Comparison of ENCODE assay signal across 8 cellular contexts in genomic region chr17:15832921-15833490, GRCh38.
DNase-seq lines count a peak whose midpoint lies in the region; ATAC-seq and TF ChIP-seq lines count a peak whose summit lies in the region.
"Not testable (repeated sequence)": the region's sequence is repeated elsewhere in the genome, so short reads cannot be mapped to it uniquely, and the experiment has no call there.

No MANE protein-coding gene starts in this region.

- H3K4me3 ChIP-seq in GM12865 (ENCODE audit: low read depth, low read length); naive thymus-derived CD4-positive, alpha-beta T cell (ENCODE audit: low read length); upper lobe of right lung: not testable (repeated sequence)

- CTCF ChIA-PET in T-cell (lab: Charles Lee); activated CD8-positive, alpha-beta memory T cell treated with anti-CD3 and anti-CD28 coated beads, Interleukin-2, amount 10 ng/mL, durations not matched to agents 7 days and 5 days (lab: Charles Lee); naive thymus-derived CD4-positive, alpha-beta T cell (lab: Charles Lee): not testable (repeated sequence)

- TF ChIP-seq CTCF in GM12865 (IDR thresholded peaks at IDR 0.05; ENCODE audit: insufficient read depth, low read depth, low read length, missing control alignments); upper lobe of right lung (IDR thresholded peaks at IDR 0.05): not testable (repeated sequence)

- peak overlapping the region; percentile 49 to 83 for H3K27ac Mint-ChIP-seq in T-cell
- peak overlapping the region; percentile 83 for H3K27ac Mint-ChIP-seq in activated CD8-positive, alpha-beta memory T cell treated with anti-CD3 and anti-CD28 coated beads, Interleukin-2, amount 10 ng/mL, durations not matched to agents 7 days and 5 days
- H3K27ac Mint-ChIP-seq in activated naive CD8-positive, alpha-beta T cell treated with anti-CD3 and anti-CD28 coated beads, Interleukin-2, amount 10 ng/mL, durations not matched to agents 7 days and 5 days, result peak overlapping the region; percentile 91
- peak overlapping the region; percentile 1 to 76 (median 62) for H3K27ac Mint-ChIP-seq in naive thymus-derived CD4-positive, alpha-beta T cell

- not testable (repeated sequence) for H3K27ac ChIP-seq in naive thymus-derived CD4-positive, alpha-beta T cell (ENCODE audit: low read depth, low read length); upper lobe of right lung

- not testable (repeated sequence) for H3K9me3 ChIP-seq in naive thymus-derived CD4-positive, alpha-beta T cell (ENCODE audit: control insufficient read depth in 2 of 3, low read length in 3 of 3); upper lobe of right lung

- not testable (repeated sequence) for H3K36me3 ChIP-seq in naive thymus-derived CD4-positive, alpha-beta T cell (ENCODE audit: control insufficient read depth in 2 of 3, insufficient read depth in 3 of 3, low read length in 3 of 3); upper lobe of right lung

- H3K4me3 Mint-ChIP-seq in T-cell; activated CD8-positive, alpha-beta memory T cell treated with anti-CD3 and anti-CD28 coated beads, Interleukin-2, amount 10 ng/mL, durations not matched to agents 7 days and 5 days: not testable (repeated sequence)
- H3K4me3 Mint-ChIP-seq in activated naive CD8-positive, alpha-beta T cell treated with anti-CD3 and anti-CD28 coated beads, Interleukin-2, amount 10 ng/mL, durations not matched to agents 7 days and 5 days, result peak overlapping the region; percentile 57
- peak overlapping the region in 7 of 10 donors; percentile 6 to 41 (median 18) for H3K4me3 Mint-ChIP-seq in naive thymus-derived CD4-positive, alpha-beta T cell

- H3K4me1 Mint-ChIP-seq in T-cell, result peaks cover 17 to 19% (median 19%) of the 10 kb centered on the region in 3 donors
- peaks cover 42% of the 10 kb centered on the region for H3K4me1 Mint-ChIP-seq in activated CD8-positive, alpha-beta memory T cell treated with anti-CD3 and anti-CD28 coated beads, Interleukin-2, amount 10 ng/mL, durations not matched to agents 7 days and 5 days
- peaks cover 30% of the 10 kb centered on the region for H3K4me1 Mint-ChIP-seq in activated naive CD8-positive, alpha-beta T cell treated with anti-CD3 and anti-CD28 coated beads, Interleukin-2, amount 10 ng/mL, durations not matched to agents 7 days and 5 days
- peaks cover 6 to 30% (median 17%) of the 10 kb centered on the region in 7 donors for H3K4me1 Mint-ChIP-seq in naive thymus-derived CD4-positive, alpha-beta T cell

- H3K9me3 Mint-ChIP-seq in T-cell; activated CD8-positive, alpha-beta memory T cell treated with anti-CD3 and anti-CD28 coated beads, Interleukin-2, amount 10 ng/mL, durations not matched to agents 7 days and 5 days (ENCODE audit: low read depth); activated naive CD8-positive, alpha-beta T cell treated with anti-CD3 and anti-CD28 coated beads, Interleukin-2, amount 10 ng/mL, durations not matched to agents 7 days and 5 days; naive thymus-derived CD4-positive, alpha-beta T cell: not testable (repeated sequence)

- POLR2A ChIA-PET in T-cell (lab: Charles Lee); naive thymus-derived CD4-positive, alpha-beta T cell (lab: Charles Lee): not testable (repeated sequence)
- POLR2A ChIA-PET in activated naive CD8-positive, alpha-beta T cell treated with anti-CD3 and anti-CD28 coated beads, Interleukin-2, amount 10 ng/mL, durations not matched to agents 7 days and 5 days (lab: Charles Lee), result interaction anchor here (1.4 kb wide), 1 partner anchor 111 kb away, joined by 3 read pairs; no protein-coding TSS in a partner anchor

- H3K27me3 ChIP-seq in naive thymus-derived CD4-positive, alpha-beta T cell (ENCODE audit: control insufficient read depth in 2 of 2, insufficient read depth in 2 of 2, low read length in 2 of 2); upper lobe of right lung: not testable (repeated sequence)

- intact Hi-C loops in naive thymus-derived CD4-positive, alpha-beta T cell (cut with micrococcal nuclease); upper lobe of right lung (cut with DNase I): not testable (repeated sequence)

- not testable (repeated sequence) for H3K27me3 Mint-ChIP-seq in T-cell; activated naive CD8-positive, alpha-beta T cell treated with anti-CD3 and anti-CD28 coated beads, Interleukin-2, amount 10 ng/mL, durations not matched to agents 7 days and 5 days
- peaks cover 25% of the 10 kb centered on the region for H3K27me3 Mint-ChIP-seq in activated CD8-positive, alpha-beta memory T cell treated with anti-CD3 and anti-CD28 coated beads, Interleukin-2, amount 10 ng/mL, durations not matched to agents 7 days and 5 days
- peaks cover 0 to 11% (median 0%) of the 10 kb centered on the region in 5 donors for H3K27me3 Mint-ChIP-seq in naive thymus-derived CD4-positive, alpha-beta T cell

- DNase-seq in GM12865 (ENCODE audit: low read depth), result peak; percentile 27
- peak; percentile 88 for DNase-seq in MV-4-11 (lab: John Stamatoyannopoulos, UW)
- peak in 2 of 34 experiments; percentile 10 to 27 for DNase-seq in T-cell
- DNase-seq in activated CD8-positive, alpha-beta memory T cell treated with anti-CD3 and anti-CD28 coated beads, Interleukin-2, amount 10 ng/mL, durations not matched to agents 7 days and 5 days, result peak; percentile 58
- peak; percentile 45 for DNase-seq in activated naive CD8-positive, alpha-beta T cell treated with anti-CD3 and anti-CD28 coated beads, Interleukin-2, amount 10 ng/mL, durations not matched to agents 7 days and 5 days
- peak in 2 of 9 donors; percentile 7 to 15 for DNase-seq in naive thymus-derived CD4-positive, alpha-beta T cell
- not testable (repeated sequence) for DNase-seq in upper lobe of right lung

- not testable (repeated sequence) for H3K4me1 ChIP-seq in naive thymus-derived CD4-positive, alpha-beta T cell (ENCODE audit: control insufficient read depth in 2 of 2, insufficient read depth in 2 of 2, low read length in 2 of 2); upper lobe of right lung

- not testable (repeated sequence) for H3K36me3 Mint-ChIP-seq in T-cell; activated CD8-positive, alpha-beta memory T cell treated with anti-CD3 and anti-CD28 coated beads, Interleukin-2, amount 10 ng/mL, durations not matched to agents 7 days and 5 days; activated naive CD8-positive, alpha-beta T cell treated with anti-CD3 and anti-CD28 coated beads, Interleukin-2, amount 10 ng/mL, durations not matched to agents 7 days and 5 days; naive thymus-derived CD4-positive, alpha-beta T cell

- ATAC-seq in HG02884 (IDR thresholded peaks at IDR 0.05; ENCODE audit: unreplicated experiment) (peak; percentile 29), T-cell (replicated peaks in 1 of 4) (peak; percentile 54 to 74 (median 61)), upper lobe of right lung (peak; percentile 6)
- ATAC-seq in activated CD8-positive, alpha-beta memory T cell treated with anti-CD3 and anti-CD28 coated beads, Interleukin-2, amount 10 ng/mL, durations not matched to agents 7 days and 5 days, result peak; percentile 48
- peak; percentile 87 for ATAC-seq in activated naive CD8-positive, alpha-beta T cell treated with anti-CD3 and anti-CD28 coated beads, Interleukin-2, amount 10 ng/mL, durations not matched to agents 7 days and 5 days (ENCODE audit: low read depth)
- ATAC-seq in naive thymus-derived CD4-positive, alpha-beta T cell, result peak; percentile 38

Comparison
In these comparisons a context has a peak if more than half of its experiments do, and no peak if none do; other contexts are left out.
1. ATAC-seq: peak in every context shown above with its lines; median percentile 87 in activated naive CD8-positive, alpha-beta T cell treated with anti-CD3 and anti-CD28 coated beads, Interleukin-2, amount 10 ng/mL, durations not matched to agents 7 days and 5 days; 61 in T-cell; 48 in activated CD8-positive, alpha-beta memory T cell treated with anti-CD3 and anti-CD28 coated beads, Interleukin-2, amount 10 ng/mL, durations not matched to agents 7 days and 5 days; 38 in naive thymus-derived CD4-positive, alpha-beta T cell; 29 in HG02884; 6 in upper lobe of right lung.